8 cellular contexts compared by ENCODE assay signal in the genomic region with DNA sequence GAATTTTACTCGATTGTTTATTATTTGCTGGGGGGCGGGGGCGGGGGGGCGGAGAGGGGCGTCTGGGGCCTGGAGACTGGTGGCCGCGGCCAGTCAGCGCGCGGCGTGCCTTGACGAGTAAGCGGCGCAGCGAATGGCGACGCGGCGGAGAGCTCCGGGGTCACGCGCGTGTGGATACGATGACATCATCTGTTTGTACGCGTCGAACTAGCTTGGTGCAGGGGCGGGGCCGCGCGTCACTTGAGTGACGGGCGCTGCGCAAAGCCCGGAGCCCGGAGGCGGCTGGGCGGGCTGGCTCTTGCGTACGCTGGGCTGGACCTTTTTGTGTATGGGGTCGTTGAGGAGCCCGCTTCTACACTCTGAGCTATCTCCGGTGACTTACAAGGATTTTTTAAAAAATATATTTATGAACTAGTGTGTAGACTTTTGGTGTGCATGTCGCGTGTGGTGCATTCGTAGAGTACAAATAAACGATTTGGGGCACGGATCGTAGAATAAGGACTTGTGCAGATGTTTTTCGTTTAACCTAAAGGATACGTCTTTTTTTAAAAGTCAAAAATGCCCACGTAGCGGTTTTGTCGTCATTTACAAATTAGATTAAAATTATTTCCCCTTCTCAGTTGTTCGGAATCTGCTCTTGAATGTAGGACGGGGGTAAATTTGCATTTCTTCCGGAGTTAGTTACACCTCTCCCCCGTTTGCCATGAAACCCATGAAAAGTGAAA. TPM values are rescaled to one million over a fixed set of nuclear protein-coding genes. Genes with fewer than 3 reads are reported as not detected.
A peak's percentile ranks its signal among the peaks of the same experiment; 100 is the strongest.
DNase-seq lines count a peak whose midpoint lies in the region; ATAC-seq and TF ChIP-seq lines count a peak whose summit lies in the region.

No MANE protein-coding gene starts in this region.

- H3K4me3 ChIP-seq in Karpas-422 (ENCODE audit: low read length) (peak overlapping the region; percentile 94), Peyer's patch (peak overlapping the region; percentile 95 to 98 (median 96)), esophagus squamous epithelium (peak overlapping the region; percentile 69 to 98 (median 80))

- H3K4me2 ChIP-seq in Karpas-422 (ENCODE audit: low read depth, low read length, poor library complexity, severe bottlenecking): peak overlapping the region; percentile 97

- H3K27me3 Mint-ChIP-seq in activated T-helper 1 cell treated with anti-CD3 and anti-CD28 coated beads, Interleukin-12 subunit alpha, Interleukin-12 subunit beta, Interleukin-2, Interleukin-4 antibody, amounts not matched to agents 30 ng/mL and 10 ng/mL and 1 ng/mL, durations not matched to agents 14 hours and 24 hours and 36 hours (ENCODE audit: insufficient read depth): peaks cover 47% of the 10 kb centered on the region

- peak overlapping the region; percentile 85 for H3K9ac ChIP-seq in Karpas-422 (ENCODE audit: low read length)

- no peaks in the 10 kb centered on the region; the same call in 1 of the 2 replicates for H3K27me3 ChIP-seq in Karpas-422 (ENCODE audit: low read length)
- no peaks in the 10 kb centered on the region for H3K27me3 ChIP-seq in Peyer's patch
- H3K27me3 ChIP-seq in esophagus squamous epithelium: no peaks in the 10 kb centered on the region

- 0% methylated on average over 24 to 33 of the region's 58 CpGs for WGBS in esophagus squamous epithelium, 2 donors

- peaks cover 12% of the 10 kb centered on the region for H3K36me3 Mint-ChIP-seq in activated T-helper 1 cell treated with anti-CD3 and anti-CD28 coated beads, Interleukin-12 subunit alpha, Interleukin-12 subunit beta, Interleukin-2, Interleukin-4 antibody, amounts not matched to agents 30 ng/mL and 10 ng/mL and 1 ng/mL, durations not matched to agents 14 hours and 24 hours and 36 hours (ENCODE audit: low read depth)

- peaks cover 14% of the 10 kb centered on the region; the same call in 1 of the 2 replicates for H4K20me1 ChIP-seq in Karpas-422 (ENCODE audit: insufficient read depth, low read depth, low read length)

- H3K4me1 Mint-ChIP-seq in activated T-helper 1 cell treated with anti-CD3 and anti-CD28 coated beads, Interleukin-12 subunit alpha, Interleukin-12 subunit beta, Interleukin-2, Interleukin-4 antibody, amounts not matched to agents 30 ng/mL and 10 ng/mL and 1 ng/mL, durations not matched to agents 14 hours and 24 hours and 36 hours (ENCODE audit: low read depth): peaks cover 32% of the 10 kb centered on the region

- TF ChIP-seq CTCF in Peyer's patch (IDR thresholded peaks at IDR 0.05) (peak in 1 of 6 experiments; percentile 2), esophagus squamous epithelium (IDR thresholded peaks at IDR 0.05) (no peak)

- peak overlapping the region; percentile 95 for H3K27ac ChIP-seq in Karpas-422 (ENCODE audit: low read length)
- peak overlapping the region; percentile 98 to 100 (median 99) for H3K27ac ChIP-seq in Peyer's patch
- H3K27ac ChIP-seq in esophagus squamous epithelium: peak overlapping the region; percentile 95 to 100 (median 98)

- no peaks in the 10 kb centered on the region for H3K79me2 ChIP-seq in Karpas-422 (ENCODE audit: low read length)

- H3K36me3 ChIP-seq in Karpas-422 (ENCODE audit: insufficient read depth, low read length) (no peaks in the 10 kb centered on the region), Peyer's patch (no peaks in the 10 kb centered on the region), esophagus squamous epithelium (no peaks in the 10 kb centered on the region)

- DNase-seq in DMS153 (lab: John Stamatoyannopoulos, UW) (peak; percentile 98), Karpas-422 (peak; percentile 99), Peyer's patch (peak; percentile 98 to 99 (median 99)), esophagus squamous epithelium (lab: John Stamatoyannopoulos, UW) (peak; percentile 91), myocyte (ENCODE audit: low read depth) (peak; percentile 100)
- peak; percentile 95 for DNase-seq in activated T-helper 1 cell treated with anti-CD3 and anti-CD28 coated beads, Interleukin-12 subunit alpha, Interleukin-12 subunit beta, Interleukin-2, Interleukin-4 antibody, amounts not matched to agents 30 ng/mL and 10 ng/mL and 1 ng/mL, durations not matched to agents 14 hours and 24 hours and 36 hours (ENCODE audit: low spot score)
- DNase-seq in stimulated activated CD8-positive, alpha-beta memory T cell treated with anti-CD3 and anti-CD28 coated beads, Interleukin-7, amount 100 ng/mL, for 24 hours (ENCODE audit: low read depth): peak; percentile 87

- peak overlapping the region; percentile 91 for H3K27ac Mint-ChIP-seq in activated T-helper 1 cell treated with anti-CD3 and anti-CD28 coated beads, Interleukin-12 subunit alpha, Interleukin-12 subunit beta, Interleukin-2, Interleukin-4 antibody, amounts not matched to agents 30 ng/mL and 10 ng/mL and 1 ng/mL, durations not matched to agents 14 hours and 24 hours and 36 hours

- ATAC-seq in GM21825 (IDR thresholded peaks at IDR 0.05; ENCODE audit: unreplicated experiment): peak; percentile 57

- TF ChIP-seq POLR2A in Peyer's patch (IDR thresholded peaks at IDR 0.05) (peak in 1 of 2 donors; percentile 84), esophagus squamous epithelium (IDR thresholded peaks at IDR 0.05) (peak in 3 of 4 donors; percentile 28 to 86 (median 81))

- H3K9me3 Mint-ChIP-seq in activated T-helper 1 cell treated with anti-CD3 and anti-CD28 coated beads, Interleukin-12 subunit alpha, Interleukin-12 subunit beta, Interleukin-2, Interleukin-4 antibody, amounts not matched to agents 30 ng/mL and 10 ng/mL and 1 ng/mL, durations not matched to agents 14 hours and 24 hours and 36 hours: no peaks in the 10 kb centered on the region

- H3K4me3 Mint-ChIP-seq in activated T-helper 1 cell treated with anti-CD3 and anti-CD28 coated beads, Interleukin-12 subunit alpha, Interleukin-12 subunit beta, Interleukin-2, Interleukin-4 antibody, amounts not matched to agents 30 ng/mL and 10 ng/mL and 1 ng/mL, durations not matched to agents 14 hours and 24 hours and 36 hours: peak overlapping the region; percentile 88

- no peaks in the 10 kb centered on the region for H3K9me2 ChIP-seq in Karpas-422 (replicated peaks; ENCODE audit: insufficient read depth, low read length)

- H3K9me3 ChIP-seq in Karpas-422 (ENCODE audit: low read length) (no peaks in the 10 kb centered on the region), Peyer's patch (no peaks in the 10 kb centered on the region), esophagus squamous epithelium (no peaks in the 10 kb centered on the region)

- peak overlapping the region; percentile 72 for H2AFZ ChIP-seq in Karpas-422 (ENCODE audit: low read length)

- H3K4me1 ChIP-seq in Karpas-422 (ENCODE audit: low read length) (peaks cover 46% of the 10 kb centered on the region), Peyer's patch (peaks cover 0 to 15% (median 7%) of the 10 kb centered on the region in 4 donors), esophagus squamous epithelium (peaks cover 15 to 50% (median 16%) of the 10 kb centered on the region in 3 donors)

- intact Hi-C loops in activated T-helper 1 cell treated with anti-CD3 and anti-CD28 coated beads, Interleukin-12 subunit alpha, Interleukin-12 subunit beta, Interleukin-2, Interleukin-4 antibody, amounts not matched to agents 30 ng/mL and 10 ng/mL and 1 ng/mL, durations not matched to agents 14 hours and 24 hours and 36 hours (cut with micrococcal nuclease): loop anchor here (1.0 to 10.0 kb wide), 16 partner anchors 264 to 1620 kb away; a partner anchor contains a TSS
- intact Hi-C loops in esophagus squamous epithelium (cut with DNase I): loop anchor here (10.0 kb wide), 1 partner anchor 446 kb away; no protein-coding TSS in a partner anchor

RNA-seq across cellular contexts. Expression of a gene that starts 2.2 kb away (rescaled TPM):
- total RNA-seq in Karpas-422 (2014; rRNA removed; shearing (Covaris generic); ENCODE audit: low replicate concordance): 5.5 and 10.5 TPM in 2 replicates
- 10 to 100 TPM; 34.3 to 61.1 (median 49.7) TPM for total RNA-seq in Peyer's patch
- total RNA-seq in activated T-helper 1 cell treated with anti-CD3 and anti-CD28 coated beads, Interleukin-12 subunit alpha, Interleukin-12 subunit beta, Interleukin-2, Interleukin-4 antibody, amounts not matched to agents 30 ng/mL and 10 ng/mL and 1 ng/mL, durations not matched to agents 14 hours and 24 hours and 36 hours: 8.6 and 8.7 TPM in 2 replicates
- 10 to 100 TPM; 30.3 to 80.7 (median 34.3) TPM for total RNA-seq in esophagus squamous epithelium
- 49.2 and 58.6 TPM in 2 replicates for total RNA-seq in myocyte
- 12.9 TPM for polyA plus RNA-seq in myocyte (2012)

Comparison
In these comparisons a context has a peak if more than half of its experiments do, and no peak if none do; other contexts are left out.
1. Peak in every context shown above with its lines: DNase-seq, ATAC-seq, H3K4me3 ChIP-seq and H3K27ac ChIP-seq.